18 cellular contexts compared by ENCODE assay signal in the genomic region with DNA sequence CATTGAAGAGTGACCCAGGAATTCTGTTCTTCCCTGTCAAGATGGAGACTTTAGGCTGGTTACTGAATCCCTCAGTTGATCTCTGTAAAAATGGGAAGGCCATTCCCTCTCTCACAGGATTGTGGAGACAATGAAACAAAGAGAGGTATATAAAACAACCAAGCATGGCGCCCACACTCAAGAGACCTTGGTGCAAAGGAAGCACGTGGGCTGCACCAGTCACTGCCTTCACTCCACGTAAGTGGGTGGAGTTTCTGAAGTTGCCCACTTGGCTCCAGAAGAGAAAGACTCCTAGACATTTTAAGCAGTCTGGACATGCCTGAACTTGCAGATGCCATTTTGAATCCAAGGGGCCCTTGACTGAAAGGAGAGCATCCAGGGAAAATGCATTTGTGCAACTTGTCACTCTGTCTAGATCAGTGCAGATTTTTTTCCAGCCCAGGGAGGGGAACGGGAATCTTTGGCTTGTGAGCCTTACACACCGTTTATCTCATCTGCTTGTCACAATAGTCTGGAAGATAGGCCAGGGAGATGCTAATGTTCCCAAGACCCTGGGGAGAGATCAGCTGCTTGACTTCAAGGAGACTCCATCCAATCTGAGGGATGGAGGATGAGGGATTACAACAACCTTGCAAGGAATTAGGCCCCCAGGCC.
"Had no signal": no experiment of that assay in that cellular context is flagged by ENCODE, and none has a peak within 500 bp of the region (broad histone marks: within the 10 kb centered on the region; RNA-seq: fewer than 3 reads in every experiment).

No MANE protein-coding gene starts in this region.

- ATAC-seq: activated CD4-positive, alpha-beta T cell treated with anti-CD3 and anti-CD28 coated beads for 36 hours; activated CD8-positive, alpha-beta T cell treated with anti-CD3 and anti-CD28 coated beads, Interleukin-2, amount 10 ng/mL, durations not matched to agents 7 days and 5 days; esophagus mucosa; heart right ventricle; left ventricle myocardium superior; natural killer cell; stimulated activated naive B cell treated with anti-CD40 and anti-IgM and Interleukin-4, amounts not matched to agents 10 μg/mL and 1 μg/mL and 100 μg/mL, for 72 hours; WTC11 had no signal

- H3K4me3 ChIP-seq: coronary artery, heart right ventricle, thoracic aorta had no signal

- H3K36me3 ChIP-seq: heart right ventricle, thoracic aorta had no signal

- H3K27ac ChIP-seq: coronary artery, heart right ventricle, thoracic aorta had no signal

- DNase-seq: activated CD4-positive, alpha-beta T cell treated with anti-CD3 and anti-CD28 coated beads for 36 hours; activated CD8-positive, alpha-beta memory T cell treated with anti-CD3 and anti-CD28 coated beads, Interleukin-2, amount 50 U/mL, for 4 hours; activated CD8-positive, alpha-beta T cell treated with anti-CD3 and anti-CD28 coated beads, Interleukin-2, amount 10 ng/mL, durations not matched to agents 7 days and 5 days; activated effector memory CD4-positive, alpha-beta T cell treated with Interleukin-2 at 50 U/mL for 16 hours; activated naive CD4-positive, alpha-beta T cell treated with anti-CD3 and anti-CD28 coated beads, Interleukin-2, amount 10 ng/mL, durations not matched to agents 7 days and 5 days; activated T-cell treated with anti-CD3 and anti-CD28 coated beads, Interleukin-2, amount 50 U/mL, for 48 hours; aorta; heart right ventricle; immature natural killer cell; left ventricle myocardium superior; natural killer cell; nucleus accumbens; retina; stimulated activated naive B cell treated with anti-CD40 and anti-IgM and Interleukin-4, amounts not matched to agents 10 μg/mL and 1 μg/mL and 100 μg/mL, for 72 hours had no signal

- H3K9me3 ChIP-seq: heart right ventricle, thoracic aorta had no signal

- H3K27me3 ChIP-seq: heart right ventricle had no signal
